35 cellular contexts compared by ENCODE assay signal in the genomic region with DNA sequence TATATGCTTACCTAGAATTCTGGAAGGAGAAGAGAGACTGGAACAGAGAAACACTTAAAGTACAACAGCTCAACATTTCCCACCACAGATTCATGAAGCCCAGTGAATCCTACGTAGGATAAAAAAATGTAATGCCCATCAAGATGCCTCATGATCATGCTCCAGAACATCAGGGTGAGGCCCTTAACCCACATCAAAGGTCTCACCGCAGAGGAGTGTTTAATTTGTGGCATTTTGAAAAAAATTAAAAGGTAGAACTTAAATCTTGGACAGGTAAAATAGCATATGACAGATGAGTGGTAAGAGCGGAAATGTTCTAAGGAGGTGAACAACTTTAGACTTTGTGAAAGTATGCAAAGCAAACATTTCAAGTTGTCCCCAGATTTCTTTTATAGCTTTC. TPM values are rescaled to one million over a fixed set of nuclear protein-coding genes. Genes with fewer than 3 reads are reported as not detected.
"Had no signal": no experiment of that assay in that cellular context is flagged by ENCODE, and none has a peak within 500 bp of the region (broad histone marks: within the 10 kb centered on the region; RNA-seq: fewer than 3 reads in every experiment).

No MANE protein-coding gene starts in this region.

- H3K36me3 ChIP-seq: colonic mucosa, gastroesophageal sphincter, heart left ventricle, left ventricle myocardium inferior, neutrophil, prostate gland, right atrium auricular region, stomach, thyroid gland had no signal

- H3K27ac ChIP-seq: colonic mucosa, epithelial cell of prostate, foreskin keratinocyte, gastroesophageal sphincter, hepatocyte, neutrophil, prostate gland, right atrium auricular region, stomach, thyroid gland had no signal

- H3K4me3 Mint-ChIP-seq: dendritic cell treated with granulocyte-macrophage colony-stimulating factor and Interleukin-4, amounts not matched to agents 40 ng/mL and 50 ng/mL, for 4 days; endodermal cell; mesothelial cell of epicardium; naive B cell; natural killer cell treated with Interleukin-12 subunit alpha and Interleukin-12 subunit beta and Interleukin-15 and Interleukin-18, amount 100 ng/mL, for 72 hours; neural crest cell had no signal

- DNase-seq: colonic mucosa; effector CD8-positive, alpha-beta T cell; endodermal cell; foreskin keratinocyte; heart left ventricle; left cardiac atrium; left ventricle myocardium inferior; mesenchymal stem cell; mucosa of descending colon; naive B cell; stimulated activated CD4-positive, alpha-beta T cell treated with anti-CD3 and anti-CD28 coated beads, Interleukin-12 subunit alpha, Interleukin-12 subunit beta, amount 100 ng/mL, for 4 hours; stimulated activated CD4-positive, alpha-beta T cell treated with anti-CD3 and anti-CD28 coated beads, Interleukin-1b, Interleukin-23, amount 100 ng/mL, for 48 hours; stimulated activated CD4-positive, alpha-beta T cell treated with anti-CD3 and anti-CD28 coated beads, Interleukin-4, amount 100 ng/mL, for 1 hour; stimulated activated CD8-positive, alpha-beta memory T cell treated with anti-CD3 and anti-CD28 coated beads, Interleukin-4, amount 100 ng/mL, for 48 hours; stimulated activated naive CD4-positive, alpha-beta T cell; stomach; thyroid gland; trophoblast cell had no signal

- H3K4me3 ChIP-seq: colonic mucosa, gastroesophageal sphincter, heart left ventricle, hepatocyte, left ventricle myocardium inferior, mucosa of descending colon, prostate gland, right atrium auricular region, smooth muscle cell, stomach, thyroid gland had no signal

- H3K27me3 Mint-ChIP-seq: dendritic cell treated with granulocyte-macrophage colony-stimulating factor and Interleukin-4, amounts not matched to agents 40 ng/mL and 50 ng/mL, for 4 days; naive B cell; natural killer cell treated with Interleukin-12 subunit alpha and Interleukin-12 subunit beta and Interleukin-15 and Interleukin-18, amount 100 ng/mL, for 72 hours had no signal

- H3K9me3 Mint-ChIP-seq: dendritic cell treated with granulocyte-macrophage colony-stimulating factor and Interleukin-4, amounts not matched to agents 40 ng/mL and 50 ng/mL, for 4 days; endodermal cell; natural killer cell treated with Interleukin-12 subunit alpha and Interleukin-12 subunit beta and Interleukin-15 and Interleukin-18, amount 100 ng/mL, for 72 hours had no signal

- H3K4me1 ChIP-seq: colonic mucosa, foreskin keratinocyte, gastroesophageal sphincter, prostate gland, right atrium auricular region, thyroid gland had no signal

- ATAC-seq: esophagus mucosa; foreskin keratinocyte; gastroesophageal sphincter; heart left ventricle; left cardiac atrium; mucosa of descending colon; natural killer cell treated with Interleukin-12 subunit alpha and Interleukin-12 subunit beta and Interleukin-15 and Interleukin-18, amount 100 ng/mL, for 72 hours; sciatic nerve had no signal

- H3K27ac Mint-ChIP-seq: dendritic cell treated with granulocyte-macrophage colony-stimulating factor and Interleukin-4, amounts not matched to agents 40 ng/mL and 50 ng/mL, for 4 days; endodermal cell; mesothelial cell of epicardium; natural killer cell treated with Interleukin-12 subunit alpha and Interleukin-12 subunit beta and Interleukin-15 and Interleukin-18, amount 100 ng/mL, for 72 hours had no signal

- H3K4me1 Mint-ChIP-seq: naive B cell, neural crest cell had no signal

- H3K27me3 ChIP-seq: colonic mucosa, foreskin keratinocyte, gastroesophageal sphincter, heart left ventricle, hepatocyte, neutrophil, right atrium auricular region, stomach, thyroid gland had no signal

- H3K9me3 ChIP-seq: colonic mucosa, gastroesophageal sphincter, heart left ventricle, left ventricle myocardium inferior, mucosa of descending colon, neutrophil, prostate gland, right atrium auricular region, stomach, thyroid gland had no signal

RNA-seq across cellular contexts. Expression of a gene that starts 9.7 kb away (rescaled TPM):
- total RNA-seq: chondrocyte; fibroblast of lung; left ventricle myocardium inferior; lung microvascular endothelial cell; mesothelial cell of epicardium; natural killer cell treated with Interleukin-12 subunit alpha and Interleukin-12 subunit beta and Interleukin-15 and Interleukin-18, amount 100 ng/mL, for 72 hours; neural crest cell; osteocyte; right atrium auricular region had no signal
- polyA plus RNA-seq: fibroblast of lung had no signal
